In the genomic region with DNA sequence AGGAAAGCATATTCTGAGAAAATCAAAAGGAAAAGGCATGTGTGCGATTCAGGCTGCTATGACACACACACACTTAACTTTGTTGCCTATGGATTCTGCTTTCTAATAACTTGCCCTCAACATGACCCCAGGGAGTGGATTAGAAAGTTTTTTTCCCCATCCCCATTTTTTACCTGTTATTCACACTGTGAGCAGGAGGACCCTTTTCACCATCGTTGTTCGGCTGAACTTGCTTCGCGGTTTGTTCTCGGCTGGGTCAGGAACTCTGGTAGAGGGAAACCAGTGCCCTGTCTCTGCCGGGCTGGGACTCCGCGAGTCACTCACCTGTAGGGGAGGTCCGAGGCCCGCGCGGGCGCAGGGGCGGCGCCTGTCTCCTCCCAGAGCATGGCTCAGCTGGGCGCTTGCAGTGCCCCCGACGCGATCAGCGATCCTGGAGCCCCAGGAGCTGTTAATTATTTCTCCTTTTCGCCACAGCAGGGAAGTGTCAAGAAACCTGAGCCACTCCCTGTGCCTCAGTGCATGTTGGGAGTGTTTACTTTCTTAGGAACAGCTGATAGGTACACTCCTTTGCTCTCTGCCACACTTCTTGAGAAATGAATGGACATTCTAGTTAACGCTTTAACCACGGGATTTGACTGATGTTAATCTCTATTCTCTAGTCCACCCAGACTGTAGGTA, we compare ENCODE assay signal across 8 cellular contexts. TPM values are rescaled to one million over a fixed set of nuclear protein-coding genes. Genes with fewer than 3 reads are reported as not detected.
DNase-seq lines count a peak whose midpoint lies in the region; ATAC-seq and TF ChIP-seq lines count a peak whose summit lies in the region.

A gene with protein sequence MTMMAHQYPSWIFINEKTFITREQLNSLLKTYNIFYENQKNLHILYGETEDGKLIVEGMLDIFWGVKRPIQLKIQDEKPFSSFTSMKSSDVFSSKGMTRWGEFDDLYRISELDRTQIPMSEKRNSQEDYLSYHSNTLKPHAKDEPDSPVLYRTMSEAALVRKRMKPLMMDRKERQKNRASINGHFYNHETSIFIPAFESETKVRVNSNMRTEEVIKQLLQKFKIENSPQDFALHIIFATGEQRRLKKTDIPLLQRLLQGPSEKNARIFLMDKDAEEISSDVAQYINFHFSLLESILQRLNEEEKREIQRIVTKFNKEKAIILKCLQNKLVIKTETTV (minus strand): TSS at position 322 of the 678 bp plus-strand sequence. CDS start 8,641 bp downstream, outside the sequence.

- H3K9me3 ChIP-seq in spleen = no peaks in the 10 kb centered on the region

- peak; percentile 63 to 85 for DNase-seq in NCI-H2081 (lab: John Stamatoyannopoulos, UW)
- DNase-seq in NCI-H2081 treated with DMSO at 0.1 percent for 48 hours (lab: John Stamatoyannopoulos, UW) = no peak
- DNase-seq in NCI-H1092 treated with DMSO at 0.1 percent for 48 hours (lab: John Stamatoyannopoulos, UW) = peak; percentile 61
- DNase-seq in activated CD4-positive, alpha-beta T cell treated with anti-CD3 and anti-CD28 coated beads, Interleukin-2, amount 50 U/mL, for 48 hours = peak; percentile 5 to 11
- DNase-seq in iPS DF 19.7 (ENCODE audit: low read depth, low spot score) = peak; percentile 57
- DNase-seq in spleen = peak; percentile 81
- DNase-seq in erythroblast (lab: John Stamatoyannopoulos, UW) = no peak

- no peak within 1 kb of the TSS for H3K27ac ChIP-seq in spleen

- H3K36me3 ChIP-seq in spleen = no peaks in the 10 kb centered on the region

- H3K4me3 ChIP-seq in spleen = peak within 1 kb of the TSS in 2 of 8 donors; percentile 10 to 46

- no peak for TF ChIP-seq CTCF in spleen (IDR thresholded peaks at IDR 0.05 in 8 of 11, conservative IDR thresholded peaks at IDR 0.05 in 3 of 11)

- H3K27me3 ChIP-seq in spleen (replicated peaks in 1 of 7) = peaks cover 0 to 32% (median 6%) of the 10 kb centered on the region in 7 donors

- intact Hi-C loops in spleen (cut with DNase I; ENCODE audit: low total_unique reads) = no loop called here

- WGBS in spleen, 5 donors = 4 to 10% (median 5%) methylated on average over 9 to 24 of the region's 24 CpGs

- peak; percentile 93 for ATAC-seq in HG02571 (IDR thresholded peaks at IDR 0.05; ENCODE audit: unreplicated experiment)

- TF ChIP-seq POLR2A in spleen (IDR thresholded peaks at IDR 0.05) = no peak
- TF ChIP-seq POLR2A in erythroblast (IDR thresholded peaks at IDR 0.05; ENCODE audit: low read length) = no peak

- H3K4me1 ChIP-seq in spleen = peaks cover 0 to 7% (median 2%) of the 10 kb centered on the region in 6 donors

RNA-seq across cellular contexts. Expression of the gene that starts here (rescaled TPM):
- 1 to 10 TPM in 1 of 7 donors, under 1 TPM in 6; 0.20 to 1.3 (median 0.30) TPM for total RNA-seq in spleen
- under 1 TPM; 0.09 to 0.41 (median 0.22) TPM for polyA plus RNA-seq in spleen

Comparison
In these comparisons a context has a peak if more than half of its experiments do, and no peak if none do; other contexts are left out.
1. DNase-seq: peak in NCI-H2081 (2 of 2), NCI-H1092 treated with DMSO at 0.1 percent for 48 hours (single experiment), activated CD4-positive, alpha-beta T cell treated with anti-CD3 and anti-CD28 coated beads, Interleukin-2, amount 50 U/mL, for 48 hours (2 of 2), iPS DF 19.7 (single experiment) and spleen (single experiment); none in NCI-H2081 treated with DMSO at 0.1 percent for 48 hours (single experiment) and erythroblast (0 of 2).